1 cellular context compared by ENCODE assay signal in the genomic region with DNA sequence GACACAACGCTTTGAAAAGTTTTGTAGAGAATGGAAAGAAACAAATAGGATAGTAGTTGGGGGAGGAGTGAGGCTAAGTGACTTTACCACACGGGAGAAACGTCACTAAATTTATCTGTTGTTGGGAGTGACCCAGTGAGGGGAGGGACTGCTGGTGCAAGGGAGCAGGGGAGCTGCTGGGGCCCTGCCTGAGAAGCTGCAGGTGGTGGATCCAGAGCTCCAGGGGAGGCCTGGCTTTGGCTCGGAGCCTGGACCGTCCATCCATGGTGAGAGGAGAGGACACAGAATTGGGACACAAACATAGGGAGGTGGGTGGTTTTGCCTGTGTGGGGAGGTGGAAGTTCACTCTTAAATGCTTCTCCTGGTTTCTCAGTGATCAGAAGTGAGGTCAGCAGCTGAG.
TF ChIP-seq lines count a peak whose summit lies in the region.

No MANE protein-coding gene starts in this region.

TF ChIP-seq in GM23338, 12 proteins besides CTCF, POLR2A, EP300 and RAD21 (continued from another document):
- TF ChIP-seq, protein P1, sequence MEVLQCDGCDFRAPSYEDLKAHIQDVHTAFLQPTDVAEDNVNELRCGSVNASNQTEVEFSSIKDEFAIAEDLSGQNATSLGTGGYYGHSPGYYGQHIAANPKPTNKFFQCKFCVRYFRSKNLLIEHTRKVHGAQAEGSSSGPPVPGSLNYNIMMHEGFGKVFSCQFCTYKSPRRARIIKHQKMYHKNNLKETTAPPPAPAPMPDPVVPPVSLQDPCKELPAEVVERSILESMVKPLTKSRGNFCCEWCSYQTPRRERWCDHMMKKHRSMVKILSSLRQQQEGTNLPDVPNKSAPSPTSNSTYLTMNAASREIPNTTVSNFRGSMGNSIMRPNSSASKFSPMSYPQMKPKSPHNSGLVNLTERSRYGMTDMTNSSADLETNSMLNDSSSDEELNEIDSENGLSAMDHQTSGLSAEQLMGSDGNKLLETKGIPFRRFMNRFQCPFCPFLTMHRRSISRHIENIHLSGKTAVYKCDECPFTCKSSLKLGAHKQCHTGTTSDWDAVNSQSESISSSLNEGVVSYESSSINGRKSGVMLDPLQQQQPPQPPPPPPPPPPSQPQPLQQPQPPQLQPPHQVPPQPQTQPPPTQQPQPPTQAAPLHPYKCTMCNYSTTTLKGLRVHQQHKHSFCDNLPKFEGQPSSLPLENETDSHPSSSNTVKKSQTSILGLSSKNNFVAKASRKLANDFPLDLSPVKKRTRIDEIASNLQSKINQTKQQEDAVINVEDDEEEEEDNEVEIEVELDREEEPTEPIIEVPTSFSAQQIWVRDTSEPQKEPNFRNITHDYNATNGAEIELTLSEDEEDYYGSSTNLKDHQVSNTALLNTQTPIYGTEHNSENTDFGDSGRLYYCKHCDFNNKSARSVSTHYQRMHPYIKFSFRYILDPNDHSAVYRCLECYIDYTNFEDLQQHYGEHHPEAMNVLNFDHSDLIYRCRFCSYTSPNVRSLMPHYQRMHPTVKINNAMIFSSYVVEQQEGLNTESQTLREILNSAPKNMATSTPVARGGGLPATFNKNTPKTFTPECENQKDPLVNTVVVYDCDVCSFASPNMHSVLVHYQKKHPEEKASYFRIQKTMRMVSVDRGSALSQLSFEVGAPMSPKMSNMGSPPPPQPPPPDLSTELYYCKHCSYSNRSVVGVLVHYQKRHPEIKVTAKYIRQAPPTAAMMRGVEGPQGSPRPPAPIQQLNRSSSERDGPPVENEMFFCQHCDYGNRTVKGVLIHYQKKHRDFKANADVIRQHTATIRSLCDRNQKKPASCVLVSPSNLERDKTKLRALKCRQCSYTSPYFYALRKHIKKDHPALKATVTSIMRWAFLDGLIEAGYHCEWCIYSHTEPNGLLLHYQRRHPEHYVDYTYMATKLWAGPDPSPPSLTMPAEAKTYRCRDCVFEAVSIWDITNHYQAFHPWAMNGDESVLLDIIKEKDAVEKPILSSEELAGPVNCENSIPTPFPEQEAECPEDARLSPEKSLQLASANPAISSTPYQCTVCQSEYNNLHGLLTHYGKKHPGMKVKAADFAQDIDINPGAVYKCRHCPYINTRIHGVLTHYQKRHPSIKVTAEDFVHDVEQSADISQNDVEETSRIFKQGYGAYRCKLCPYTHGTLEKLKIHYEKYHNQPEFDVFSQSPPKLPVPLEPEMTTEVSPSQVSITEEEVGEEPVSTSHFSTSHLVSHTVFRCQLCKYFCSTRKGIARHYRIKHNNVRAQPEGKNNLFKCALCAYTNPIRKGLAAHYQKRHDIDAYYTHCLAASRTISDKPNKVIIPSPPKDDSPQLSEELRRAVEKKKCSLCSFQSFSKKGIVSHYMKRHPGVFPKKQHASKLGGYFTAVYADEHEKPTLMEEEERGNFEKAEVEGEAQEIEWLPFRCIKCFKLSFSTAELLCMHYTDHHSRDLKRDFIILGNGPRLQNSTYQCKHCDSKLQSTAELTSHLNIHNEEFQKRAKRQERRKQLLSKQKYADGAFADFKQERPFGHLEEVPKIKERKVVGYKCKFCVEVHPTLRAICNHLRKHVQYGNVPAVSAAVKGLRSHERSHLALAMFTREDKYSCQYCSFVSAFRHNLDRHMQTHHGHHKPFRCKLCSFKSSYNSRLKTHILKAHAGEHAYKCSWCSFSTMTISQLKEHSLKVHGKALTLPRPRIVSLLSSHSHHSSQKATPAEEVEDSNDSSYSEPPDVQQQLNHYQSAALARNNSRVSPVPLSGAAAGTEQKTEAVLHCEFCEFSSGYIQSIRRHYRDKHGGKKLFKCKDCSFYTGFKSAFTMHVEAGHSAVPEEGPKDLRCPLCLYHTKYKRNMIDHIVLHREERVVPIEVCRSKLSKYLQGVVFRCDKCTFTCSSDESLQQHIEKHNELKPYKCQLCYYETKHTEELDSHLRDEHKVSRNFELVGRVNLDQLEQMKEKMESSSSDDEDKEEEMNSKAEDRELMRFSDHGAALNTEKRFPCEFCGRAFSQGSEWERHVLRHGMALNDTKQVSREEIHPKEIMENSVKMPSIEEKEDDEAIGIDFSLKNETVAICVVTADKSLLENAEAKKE (CRISPR knock-in tag; IDR thresholded peaks at IDR 0.05) = no peak
- TF ChIP-seq ZNF331 (CRISPR knock-in tag; IDR thresholded peaks at IDR 0.05; ENCODE audit: low read depth) = no peak
